21 cellular contexts compared by ENCODE assay signal in the genomic region with DNA sequence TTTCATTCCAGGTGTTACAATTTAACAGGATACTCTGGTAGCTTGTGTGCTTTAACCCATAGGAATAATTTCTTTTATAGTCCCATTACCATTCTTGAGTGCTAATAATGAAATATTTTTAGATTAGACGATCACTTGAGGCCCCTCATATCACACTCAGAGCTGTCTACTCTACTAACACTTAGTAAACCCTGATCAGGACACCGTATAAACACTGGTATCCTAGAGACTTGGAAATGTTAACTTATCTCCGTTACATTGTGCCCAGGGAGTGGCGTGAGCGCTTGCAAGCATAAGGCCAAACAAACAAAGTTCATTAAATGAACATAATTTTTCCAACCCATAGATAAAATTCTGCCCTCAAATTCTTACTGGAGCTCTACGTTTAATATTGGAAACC.
"Had no signal": no experiment of that assay in that cellular context is flagged by ENCODE, and none has a peak within 500 bp of the region (broad histone marks: within the 10 kb centered on the region; RNA-seq: fewer than 3 reads in every experiment).

No MANE protein-coding gene starts in this region.

- H3K9me3 ChIP-seq: SJCRH30 had no signal

- DNase-seq: IMR-90, Karpas-422, KG1, MM.1S, NCI-H1092 treated with DMSO at 0.1 percent for 48 hours, NCI-H1436, NCI-H187, NCI-H2029, NCI-H2081 treated with DMSO at 0.1 percent for 48 hours, NCI-H2171, NCI-H226, NCI-H446, NCI-H510A, NCI-H524 treated with DMSO at 0.1 percent for 48 hours, NCI-H69, NCI-H774, RPMI8226, SHP77 treated with DMSO at 0.1 percent for 48 hours, SJCRH30 had no signal

- ATAC-seq: HepG2, SK-N-SH treated with all-trans-retinoic acid at 6 μM for 48 hours had no signal

- H3K27ac ChIP-seq: SJCRH30 had no signal

- H3K4me1 ChIP-seq: SJCRH30 had no signal

- H3K36me3 ChIP-seq: SJCRH30 had no signal

- H3K27me3 ChIP-seq: SJCRH30 had no signal

- H3K4me3 ChIP-seq: SJCRH30 had no signal
